ENCODE assay signal across 18 cellular contexts in genomic region chr1:241751524-241751923, GRCh38.
"Had no signal": no experiment of that assay in that cellular context is flagged by ENCODE, and none has a peak within 500 bp of the region (broad histone marks: within the 10 kb centered on the region; RNA-seq: fewer than 3 reads in every experiment).

No MANE protein-coding gene starts in this region.

- ATAC-seq: foreskin keratinocyte; gastroesophageal sphincter; heart right ventricle; left cardiac atrium; left lung; left ventricle myocardium superior; lower lobe of right lung; naive thymus-derived CD4-positive, alpha-beta T cell had no signal

- H3K27ac ChIP-seq: colonic mucosa, esophagus muscularis mucosa, foreskin keratinocyte, gastroesophageal sphincter, heart right ventricle, left lung, lower lobe of right lung had no signal

- DNase-seq: colonic mucosa; dermis blood vessel endothelial cell; dorsolateral prefrontal cortex; effector CD4-positive, alpha-beta T cell; effector memory CD4-positive, alpha-beta T cell; foreskin keratinocyte; glutamatergic neuron; head of caudate nucleus; heart right ventricle; hippocampal formation; left cardiac atrium; left lung; left ventricle myocardium superior; lower lobe of right lung; mesenchymal stem cell; naive thymus-derived CD4-positive, alpha-beta T cell had no signal

- H3K9me3 ChIP-seq: colonic mucosa, esophagus muscularis mucosa, left lung, lower lobe of right lung had no signal

- H3K27me3 ChIP-seq: colonic mucosa, dorsolateral prefrontal cortex, esophagus muscularis mucosa, foreskin keratinocyte, gastroesophageal sphincter had no signal

- H3K4me3 ChIP-seq: colonic mucosa, esophagus muscularis mucosa, gastroesophageal sphincter, heart right ventricle, left lung, lower lobe of right lung had no signal

- H3K36me3 ChIP-seq: colonic mucosa, esophagus muscularis mucosa, gastroesophageal sphincter, heart right ventricle, left lung, lower lobe of right lung had no signal

- H3K4me1 ChIP-seq: colonic mucosa, esophagus muscularis mucosa, gastroesophageal sphincter, heart right ventricle, left lung, lower lobe of right lung had no signal
